Comparison of ENCODE assay signal across 1 cellular context in genomic region chr10:934746-935406, GRCh38.
TF ChIP-seq lines count a peak whose summit lies in the region.

No MANE protein-coding gene starts in this region.

TF ChIP-seq in HepG2, 621 proteins besides CTCF, POLR2A, EP300 and RAD21 (continued from another document and continues in another):
- TF ChIP-seq, protein P1, sequence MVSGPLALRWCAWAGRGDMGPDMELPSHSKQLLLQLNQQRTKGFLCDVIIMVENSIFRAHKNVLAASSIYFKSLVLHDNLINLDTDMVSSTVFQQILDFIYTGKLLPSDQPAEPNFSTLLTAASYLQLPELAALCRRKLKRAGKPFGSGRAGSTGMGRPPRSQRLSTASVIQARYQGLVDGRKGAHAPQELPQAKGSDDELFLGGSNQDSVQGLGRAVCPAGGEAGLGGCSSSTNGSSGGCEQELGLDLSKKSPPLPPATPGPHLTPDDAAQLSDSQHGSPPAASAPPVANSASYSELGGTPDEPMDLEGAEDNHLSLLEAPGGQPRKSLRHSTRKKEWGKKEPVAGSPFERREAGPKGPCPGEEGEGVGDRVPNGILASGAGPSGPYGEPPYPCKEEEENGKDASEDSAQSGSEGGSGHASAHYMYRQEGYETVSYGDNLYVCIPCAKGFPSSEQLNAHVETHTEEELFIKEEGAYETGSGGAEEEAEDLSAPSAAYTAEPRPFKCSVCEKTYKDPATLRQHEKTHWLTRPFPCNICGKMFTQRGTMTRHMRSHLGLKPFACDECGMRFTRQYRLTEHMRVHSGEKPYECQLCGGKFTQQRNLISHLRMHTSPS (CRISPR knock-in tag; IDR thresholded peaks at IDR 0.05; ENCODE audit: low read depth), result no peak
- TF ChIP-seq HOXA7 (CRISPR knock-in tag; IDR thresholded peaks at IDR 0.05) (no peak), ZNF788 (CRISPR knock-in tag; IDR thresholded peaks at IDR 0.05; ENCODE audit: borderline replicate concordance) (peak; percentile 46; the same call in 1 of the 2 replicates), ATF7 (IDR thresholded peaks at IDR 0.05) (no peak), ATF7 (CRISPR knock-in tag; IDR thresholded peaks at IDR 0.05) (no peak), ZNF652 (CRISPR knock-in tag; IDR thresholded peaks at IDR 0.05; ENCODE audit: borderline replicate concordance, low read depth) (no peak), ZNF607 (CRISPR knock-in tag; IDR thresholded peaks at IDR 0.05; ENCODE audit: borderline replicate concordance) (no peak), MZF1 (CRISPR knock-in tag; IDR thresholded peaks at IDR 0.05; ENCODE audit: borderline replicate concordance) (no peak), DDIT3 (CRISPR knock-in tag; IDR thresholded peaks at IDR 0.05) (no peak), ZNF839 (CRISPR knock-in tag; IDR thresholded peaks at IDR 0.05; ENCODE audit: borderline replicate concordance) (no peak), MXD4 (CRISPR knock-in tag; IDR thresholded peaks at IDR 0.05) (no peak), ZBTB7A (CRISPR knock-in tag; IDR thresholded peaks at IDR 0.05) (no peak), FOSL2 (CRISPR knock-in tag; IDR thresholded peaks at IDR 0.05) (peak; percentile 18; the same call in 1 of the 2 replicates), ZNF264 (CRISPR knock-in tag; IDR thresholded peaks at IDR 0.05) (no peak), TEAD3 (CRISPR knock-in tag; optimal IDR thresholded peaks at IDR 0.05; ENCODE audit: borderline replicate concordance) (no peak), ZNF367 (CRISPR knock-in tag; IDR thresholded peaks at IDR 0.05; ENCODE audit: borderline replicate concordance) (no peak), JUNB (CRISPR knock-in tag; IDR thresholded peaks at IDR 0.05; ENCODE audit: borderline replicate concordance) (no peak), HMG20B (CRISPR knock-in tag; conservative IDR thresholded peaks at IDR 0.05) (no peak), ZNF335 (CRISPR knock-in tag; IDR thresholded peaks at IDR 0.05) (no peak), ZNF773 (CRISPR knock-in tag; IDR thresholded peaks at IDR 0.05; ENCODE audit: borderline replicate concordance) (no peak), BRD4 (CRISPR knock-in tag; IDR thresholded peaks at IDR 0.05) (no peak), ZNF687 (CRISPR knock-in tag; IDR thresholded peaks at IDR 0.05) (peak; percentile 40; the same call in 1 of the 2 replicates), ZNF503 (CRISPR knock-in tag; IDR thresholded peaks at IDR 0.05) (no peak), ZNF18 (CRISPR knock-in tag; IDR thresholded peaks at IDR 0.05; ENCODE audit: insufficient replicate concordance) (no peak), NCOA1 (CRISPR knock-in tag; IDR thresholded peaks at IDR 0.05) (no peak), SNRNP70 (IDR thresholded peaks at IDR 0.05; ENCODE audit: low read depth, low read length) (no peak), ZNF10 (CRISPR knock-in tag; IDR thresholded peaks at IDR 0.05; ENCODE audit: borderline replicate concordance, low read depth) (no peak), RAD51 (IDR thresholded peaks at IDR 0.05; ENCODE audit: borderline replicate concordance) (no peak), ZNF563 (CRISPR knock-in tag; IDR thresholded peaks at IDR 0.05) (no peak), SIN3A (IDR thresholded peaks at IDR 0.05; ENCODE audit: borderline replicate concordance, low read depth, low read length) (no peak), ZNF136 (CRISPR knock-in tag; IDR thresholded peaks at IDR 0.05; ENCODE audit: low read depth) (no peak), MTA3 (CRISPR knock-in tag; IDR thresholded peaks at IDR 0.05) (no peak), E2F5 (CRISPR knock-in tag; conservative IDR thresholded peaks at IDR 0.05) (no peak), CC2D1A (CRISPR knock-in tag; IDR thresholded peaks at IDR 0.05) (no peak), ZGPAT (CRISPR knock-in tag; IDR thresholded peaks at IDR 0.05) (no peak; the same call in 1 of the 2 replicates), ZSCAN29 (CRISPR knock-in tag; conservative IDR thresholded peaks at IDR 0.05) (peak; percentile 73; the same call in 1 of the 2 replicates), HNF4A (CRISPR knock-in tag; IDR thresholded peaks at IDR 0.05) (peak; percentile 72), NFRKB (IDR thresholded peaks at IDR 0.05) (no peak), CAMTA2 (CRISPR knock-in tag; IDR thresholded peaks at IDR 0.05; ENCODE audit: borderline replicate concordance) (no peak), PHF20 (CRISPR knock-in tag; IDR thresholded peaks at IDR 0.05) (no peak), AKAP8 (CRISPR knock-in tag; IDR thresholded peaks at IDR 0.05) (no peak), ZNF451 (CRISPR knock-in tag; IDR thresholded peaks at IDR 0.05) (no peak)
- TF ChIP-seq, protein P2, sequence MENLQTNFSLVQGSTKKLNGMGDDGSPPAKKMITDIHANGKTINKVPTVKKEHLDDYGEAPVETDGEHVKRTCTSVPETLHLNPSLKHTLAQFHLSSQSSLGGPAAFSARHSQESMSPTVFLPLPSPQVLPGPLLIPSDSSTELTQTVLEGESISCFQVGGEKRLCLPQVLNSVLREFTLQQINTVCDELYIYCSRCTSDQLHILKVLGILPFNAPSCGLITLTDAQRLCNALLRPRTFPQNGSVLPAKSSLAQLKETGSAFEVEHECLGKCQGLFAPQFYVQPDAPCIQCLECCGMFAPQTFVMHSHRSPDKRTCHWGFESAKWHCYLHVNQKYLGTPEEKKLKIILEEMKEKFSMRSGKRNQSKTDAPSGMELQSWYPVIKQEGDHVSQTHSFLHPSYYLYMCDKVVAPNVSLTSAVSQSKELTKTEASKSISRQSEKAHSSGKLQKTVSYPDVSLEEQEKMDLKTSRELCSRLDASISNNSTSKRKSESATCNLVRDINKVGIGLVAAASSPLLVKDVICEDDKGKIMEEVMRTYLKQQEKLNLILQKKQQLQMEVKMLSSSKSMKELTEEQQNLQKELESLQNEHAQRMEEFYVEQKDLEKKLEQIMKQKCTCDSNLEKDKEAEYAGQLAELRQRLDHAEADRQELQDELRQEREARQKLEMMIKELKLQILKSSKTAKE (CRISPR knock-in tag; IDR thresholded peaks at IDR 0.05; ENCODE audit: borderline replicate concordance), result no peak
- TF ChIP-seq, protein P3, sequence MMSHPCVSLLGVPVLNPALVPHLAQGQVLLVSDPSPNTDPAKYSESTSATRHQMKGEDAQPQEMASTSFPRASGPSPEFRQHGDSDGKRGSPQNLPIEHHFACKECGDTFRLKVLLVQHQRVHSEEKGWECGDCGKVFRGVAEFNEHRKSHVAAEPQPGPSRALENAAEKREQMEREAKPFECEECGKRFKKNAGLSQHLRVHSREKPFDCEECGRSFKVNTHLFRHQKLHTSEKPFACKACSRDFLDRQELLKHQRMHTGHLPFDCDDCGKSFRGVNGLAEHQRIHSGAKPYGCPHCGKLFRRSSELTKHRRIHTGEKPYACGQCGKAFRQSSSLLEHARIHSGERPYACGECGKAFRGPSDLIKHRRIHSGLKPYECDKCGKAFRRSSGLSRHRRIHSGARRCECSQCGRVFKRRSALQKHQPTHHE (CRISPR knock-in tag; IDR thresholded peaks at IDR 0.05; ENCODE audit: borderline replicate concordance), result no peak
- TF ChIP-seq, protein P4, sequence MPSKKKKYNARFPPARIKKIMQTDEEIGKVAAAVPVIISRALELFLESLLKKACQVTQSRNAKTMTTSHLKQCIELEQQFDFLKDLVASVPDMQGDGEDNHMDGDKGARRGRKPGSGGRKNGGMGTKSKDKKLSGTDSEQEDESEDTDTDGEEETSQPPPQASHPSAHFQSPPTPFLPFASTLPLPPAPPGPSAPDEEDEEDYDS (CRISPR knock-in tag; IDR thresholded peaks at IDR 0.05), result no peak
- TF ChIP-seq, protein P5, sequence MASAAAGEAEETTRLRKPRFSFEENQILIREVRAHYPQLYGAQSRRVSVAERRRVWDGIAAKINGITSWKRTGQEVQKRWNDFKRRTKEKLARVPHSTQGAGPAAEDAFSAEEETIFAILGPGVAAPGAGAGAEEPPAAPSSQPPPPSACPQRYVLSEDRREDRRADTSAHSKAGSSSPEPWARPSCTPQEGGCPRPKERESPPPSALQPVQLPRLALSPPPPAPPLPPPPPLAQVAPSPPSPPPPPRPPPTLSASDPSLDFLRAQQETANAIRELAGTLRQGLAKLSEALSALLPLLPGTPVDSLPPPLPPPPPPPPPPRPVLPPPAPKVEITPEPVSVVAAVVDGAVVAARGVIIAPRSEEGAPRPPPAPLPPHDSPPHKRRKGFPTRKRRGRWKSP (CRISPR knock-in tag; IDR thresholded peaks at IDR 0.05), result no peak
